ENCODE assay signal across 2 cellular contexts in the genomic region with DNA sequence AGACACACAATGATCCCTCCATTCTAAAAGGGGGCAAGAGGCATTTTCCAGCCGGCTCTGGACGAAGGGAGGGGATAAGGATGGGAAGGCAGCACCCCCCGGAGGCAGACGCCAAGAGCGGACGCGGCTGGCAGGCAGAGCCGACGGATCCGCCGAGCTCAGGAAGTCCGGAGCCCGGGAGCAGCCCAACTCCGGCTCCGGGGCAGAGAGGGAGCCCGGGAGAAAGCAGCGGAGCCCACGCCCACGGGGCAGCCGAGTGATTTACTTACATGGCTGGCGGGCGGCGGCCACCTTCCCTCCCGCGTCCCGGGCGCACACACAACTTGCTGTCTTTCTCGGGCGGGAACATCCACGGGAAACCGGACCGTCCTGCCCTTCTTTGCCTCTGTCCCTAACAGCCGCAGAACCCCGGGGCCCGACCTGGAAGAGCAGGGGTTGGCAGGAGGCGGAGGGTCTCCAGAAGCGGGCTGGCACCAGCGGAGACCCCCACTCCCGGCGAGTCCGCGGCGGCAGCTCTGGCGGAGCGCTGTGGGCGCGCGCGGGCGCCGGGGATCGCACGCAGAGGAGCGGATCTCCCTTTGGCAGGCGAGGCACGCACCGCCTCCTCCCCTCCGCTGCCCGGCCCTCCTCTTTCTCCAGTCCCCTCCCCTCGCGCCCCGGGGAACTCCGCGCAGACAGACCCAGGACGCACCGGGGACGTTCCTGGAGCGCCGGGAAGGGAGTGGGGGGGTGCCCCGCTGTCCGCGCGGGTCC.
TF ChIP-seq lines count a peak whose summit lies in the region.

A gene (minus strand): TSS at position 580 of the 753 bp plus-strand sequence.

TF ChIP-seq in HCT116, 20 proteins besides CTCF, POLR2A, EP300 and RAD21:
- TF ChIP-seq CBX3 (IDR thresholded peaks at IDR 0.05; ENCODE audit: low read depth): no peak
- TF ChIP-seq, protein P1, sequence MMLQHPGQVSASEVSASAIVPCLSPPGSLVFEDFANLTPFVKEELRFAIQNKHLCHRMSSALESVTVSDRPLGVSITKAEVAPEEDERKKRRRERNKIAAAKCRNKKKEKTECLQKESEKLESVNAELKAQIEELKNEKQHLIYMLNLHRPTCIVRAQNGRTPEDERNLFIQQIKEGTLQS (IDR thresholded peaks at IDR 0.05): no peak
- TF ChIP-seq, protein P2, sequence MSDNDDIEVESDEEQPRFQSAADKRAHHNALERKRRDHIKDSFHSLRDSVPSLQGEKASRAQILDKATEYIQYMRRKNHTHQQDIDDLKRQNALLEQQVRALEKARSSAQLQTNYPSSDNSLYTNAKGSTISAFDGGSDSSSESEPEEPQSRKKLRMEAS (IDR thresholded peaks at IDR 0.05): no peak
- TF ChIP-seq SP1 (IDR thresholded peaks at IDR 0.05; ENCODE audit: low read depth): no peak
- no peak for TF ChIP-seq POLR2AphosphoS5 (IDR thresholded peaks at IDR 0.05; ENCODE audit: low read depth, low read length)
- no peak for TF ChIP-seq ZFX (IDR thresholded peaks at IDR 0.05)
- TF ChIP-seq TCF7L2 (IDR thresholded peaks at IDR 0.05; ENCODE audit: borderline replicate concordance, extremely low read depth, insufficient read depth, insufficient read length): no peak
- TF ChIP-seq FOSL1 (IDR thresholded peaks at IDR 0.05; ENCODE audit: low read depth): no peak
- no peak for TF ChIP-seq YY1 (IDR thresholded peaks at IDR 0.05; ENCODE audit: extremely low read depth, insufficient replicate concordance, low read depth, low read length)

TF ChIP-seq in GM12878, 131 proteins besides CTCF, POLR2A, EP300 and RAD21:
- TF ChIP-seq GATAD2B (conservative IDR thresholded peaks at IDR 0.05; ENCODE audit: low read depth) (peak; percentile 76), LARP7 (IDR thresholded peaks at IDR 0.05) (peak; percentile 44; the same call in 1 of the 2 replicates), SIN3A (IDR thresholded peaks at IDR 0.05; ENCODE audit: low read depth, low read length) (0 out of 2 replicates have a peak, but pooled peaks have one; percentile 6), RB1 (IDR thresholded peaks at IDR 0.05; ENCODE audit: borderline replicate concordance) (peak; percentile 43; the same call in 1 of the 2 replicates), BACH1 (IDR thresholded peaks at IDR 0.05; ENCODE audit: borderline replicate concordance) (peak; percentile 79), SMARCA5 (IDR thresholded peaks at IDR 0.05) (peak; percentile 60), IKZF1 (conservative IDR thresholded peaks at IDR 0.05) (peak; percentile 85), BHLHE40 (IDR thresholded peaks at IDR 0.05; ENCODE audit: borderline replicate concordance in 1 of 2, low read depth in 2 of 2, low read length in 1 of 2) (peak; percentile 30 to 76; a peak in 2 of 4 replicates), SREBF1 (IDR thresholded peaks at IDR 0.05; ENCODE audit: low read length) (no peak), IKZF2 (IDR thresholded peaks at IDR 0.05) (peak; percentile 54 to 58), POLR2AphosphoS5 (IDR thresholded peaks at IDR 0.05; ENCODE audit: low read length) (no peak), DPF2 (IDR thresholded peaks at IDR 0.05) (peak; percentile 76)
- TF ChIP-seq, protein P3, sequence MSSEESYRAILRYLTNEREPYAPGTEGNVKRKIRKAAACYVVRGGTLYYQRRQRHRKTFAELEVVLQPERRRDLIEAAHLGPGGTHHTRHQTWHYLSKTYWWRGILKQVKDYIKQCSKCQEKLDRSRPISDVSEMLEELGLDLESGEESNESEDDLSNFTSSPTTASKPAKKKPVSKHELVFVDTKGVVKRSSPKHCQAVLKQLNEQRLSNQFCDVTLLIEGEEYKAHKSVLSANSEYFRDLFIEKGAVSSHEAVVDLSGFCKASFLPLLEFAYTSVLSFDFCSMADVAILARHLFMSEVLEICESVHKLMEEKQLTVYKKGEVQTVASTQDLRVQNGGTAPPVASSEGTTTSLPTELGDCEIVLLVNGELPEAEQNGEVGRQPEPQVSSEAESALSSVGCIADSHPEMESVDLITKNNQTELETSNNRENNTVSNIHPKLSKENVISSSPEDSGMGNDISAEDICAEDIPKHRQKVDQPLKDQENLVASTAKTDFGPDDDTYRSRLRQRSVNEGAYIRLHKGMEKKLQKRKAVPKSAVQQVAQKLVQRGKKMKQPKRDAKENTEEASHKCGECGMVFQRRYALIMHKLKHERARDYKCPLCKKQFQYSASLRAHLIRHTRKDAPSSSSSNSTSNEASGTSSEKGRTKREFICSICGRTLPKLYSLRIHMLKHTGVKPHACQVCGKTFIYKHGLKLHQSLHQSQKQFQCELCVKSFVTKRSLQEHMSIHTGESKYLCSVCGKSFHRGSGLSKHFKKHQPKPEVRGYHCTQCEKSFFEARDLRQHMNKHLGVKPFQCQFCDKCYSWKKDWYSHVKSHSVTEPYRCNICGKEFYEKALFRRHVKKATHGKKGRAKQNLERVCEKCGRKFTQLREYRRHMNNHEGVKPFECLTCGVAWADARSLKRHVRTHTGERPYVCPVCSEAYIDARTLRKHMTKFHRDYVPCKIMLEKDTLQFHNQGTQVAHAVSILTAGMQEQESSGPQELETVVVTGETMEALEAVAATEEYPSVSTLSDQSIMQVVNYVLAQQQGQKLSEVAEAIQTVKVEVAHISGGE (CRISPR knock-in tag; IDR thresholded peaks at IDR 0.05): no peak
- TF ChIP-seq, protein P4, sequence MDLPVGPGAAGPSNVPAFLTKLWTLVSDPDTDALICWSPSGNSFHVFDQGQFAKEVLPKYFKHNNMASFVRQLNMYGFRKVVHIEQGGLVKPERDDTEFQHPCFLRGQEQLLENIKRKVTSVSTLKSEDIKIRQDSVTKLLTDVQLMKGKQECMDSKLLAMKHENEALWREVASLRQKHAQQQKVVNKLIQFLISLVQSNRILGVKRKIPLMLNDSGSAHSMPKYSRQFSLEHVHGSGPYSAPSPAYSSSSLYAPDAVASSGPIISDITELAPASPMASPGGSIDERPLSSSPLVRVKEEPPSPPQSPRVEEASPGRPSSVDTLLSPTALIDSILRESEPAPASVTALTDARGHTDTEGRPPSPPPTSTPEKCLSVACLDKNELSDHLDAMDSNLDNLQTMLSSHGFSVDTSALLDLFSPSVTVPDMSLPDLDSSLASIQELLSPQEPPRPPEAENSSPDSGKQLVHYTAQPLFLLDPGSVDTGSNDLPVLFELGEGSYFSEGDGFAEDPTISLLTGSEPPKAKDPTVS (IDR thresholded peaks at IDR 0.05; ENCODE audit: low read depth, low read length): no peak
- TF ChIP-seq, protein P5, sequence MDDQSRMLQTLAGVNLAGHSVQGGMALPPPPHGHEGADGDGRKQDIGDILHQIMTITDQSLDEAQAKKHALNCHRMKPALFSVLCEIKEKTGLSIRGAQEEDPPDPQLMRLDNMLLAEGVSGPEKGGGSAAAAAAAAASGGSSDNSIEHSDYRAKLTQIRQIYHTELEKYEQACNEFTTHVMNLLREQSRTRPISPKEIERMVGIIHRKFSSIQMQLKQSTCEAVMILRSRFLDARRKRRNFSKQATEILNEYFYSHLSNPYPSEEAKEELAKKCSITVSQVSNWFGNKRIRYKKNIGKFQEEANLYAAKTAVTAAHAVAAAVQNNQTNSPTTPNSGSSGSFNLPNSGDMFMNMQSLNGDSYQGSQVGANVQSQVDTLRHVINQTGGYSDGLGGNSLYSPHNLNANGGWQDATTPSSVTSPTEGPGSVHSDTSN (IDR thresholded peaks at IDR 0.05; ENCODE audit: insufficient replicate concordance, low read depth, low read length): no peak
